In genomic region chr1:6148497-6149241, GRCh38 we compare ENCODE assay signal across 8 cellular contexts. TPM values are rescaled to one million over a fixed set of nuclear protein-coding genes. Genes with fewer than 3 reads are reported as not detected.
DNase-seq lines count a peak whose midpoint lies in the region; ATAC-seq lines count a peak whose summit lies in the region.

No MANE protein-coding gene starts in this region.

- in situ Hi-C loops in T47D (cut with HindIII; ENCODE audit: low pct_unique_long_range_greater_than_20kb, low sequenced_read_pairs) = no loop called here

- DNase-seq in NCI-H1436 (lab: John Stamatoyannopoulos, UW) = peak; percentile 67
- no peak for DNase-seq in NCI-H1436 treated with DMSO at 0.1 percent for 48 hours (lab: John Stamatoyannopoulos, UW)
- peak; percentile 15 for DNase-seq in activated CD4-positive, CD25-positive, alpha-beta regulatory T cell treated with anti-CD3 and anti-CD28 coated beads, Interleukin-2, amount 50 U/mL, for 16 hours (ENCODE audit: low read depth, low spot score)
- peak; percentile 85 to 86 for DNase-seq in T47D (ENCODE audit: low read depth in 1 of 2, low spot score in 1 of 2)
- DNase-seq in lung microvascular endothelial cell (ENCODE audit: low read depth in 2 of 2) = peak; percentile 34 to 52
- peak; percentile 83 for DNase-seq in stimulated activated CD8-positive, alpha-beta memory T cell treated with anti-CD3 and anti-CD28 coated beads, Interleukin-4, amount 100 ng/mL, for 48 hours
- DNase-seq in NOMO-1 treated with DMSO at 0.1 percent for 48 hours (lab: John Stamatoyannopoulos, UW; ENCODE audit: unreplicated experiment) = no peak

- no peak for ATAC-seq in HG02763 (IDR thresholded peaks at IDR 0.05; ENCODE audit: unreplicated experiment)

RNA-seq across cellular contexts. Expression of gene CHD5, which starts 31.5 kb away (rescaled TPM):
- total RNA-seq in lung microvascular endothelial cell = under 0.01 TPM in 2 replicates

RNA-seq across cellular contexts. Expression of gene RPL22, which starts 50.7 kb away (rescaled TPM):
- 149 and 152 TPM in 2 replicates for total RNA-seq in lung microvascular endothelial cell

RNA-seq across cellular contexts. Expression of gene RNF207, which starts 57.2 kb away (rescaled TPM):
- 2.4 and 2.6 TPM in 2 replicates for total RNA-seq in lung microvascular endothelial cell

Comparison
In these comparisons a context has a peak if more than half of its experiments do, and no peak if none do; other contexts are left out.
1. DNase-seq: peak in NCI-H1436 (single experiment), activated CD4-positive, CD25-positive, alpha-beta regulatory T cell treated with anti-CD3 and anti-CD28 coated beads, Interleukin-2, amount 50 U/mL, for 16 hours (single experiment), T47D (2 of 2), lung microvascular endothelial cell (2 of 2) and stimulated activated CD8-positive, alpha-beta memory T cell treated with anti-CD3 and anti-CD28 coated beads, Interleukin-4, amount 100 ng/mL, for 48 hours (single experiment); none in NCI-H1436 treated with DMSO at 0.1 percent for 48 hours (single experiment) and NOMO-1 treated with DMSO at 0.1 percent for 48 hours (single experiment).